ENCODE assay signal across 9 cellular contexts in genomic region chr10:86100581-86101061, GRCh38.
DNase-seq lines count a peak whose midpoint lies in the region; ATAC-seq, FAIRE-seq and TF ChIP-seq lines count a peak whose summit lies in the region.
"Had no signal": no experiment of that assay in that cellular context is flagged by ENCODE, and none has a peak within 500 bp of the region (broad histone marks: within the 10 kb centered on the region; RNA-seq: fewer than 3 reads in every experiment).

No MANE protein-coding gene starts in this region.

- WGBS in H1 (ENCODE audit: extremely low coverage in 1 of 2, insufficient coverage in 1 of 2, insufficient read length in 1 of 2, insufficient replicate concordance in 2 of 2, low coverage in 1 of 2, low lambda C conversion rate in 2 of 2, missing lambda C conversion rate in 1 of 2), 2 experiments, result 66% methylated on average over 5 of the region's 5 CpGs; no CpG with 5 or more reads in 1 of the 2 experiments

- TF ChIP-seq POLR2A in H1 (IDR thresholded peaks at IDR 0.05; ENCODE audit: control extremely low read depth in 1 of 2, low read depth in 2 of 2, low read length in 2 of 2), result no peak

- H3K27ac ChIP-seq in H1 (ENCODE audit: low read depth, low read length), result no peak overlapping the region

- H2BK5ac ChIP-seq in H1 (ENCODE audit: low read depth, low read length), result no peak overlapping the region

- H3K4ac ChIP-seq in H1 (replicated peaks; ENCODE audit: insufficient read length, low read depth, low read length), result no peak overlapping the region

- TF ChIP-seq CTCF in AG04449 (IDR thresholded peaks at IDR 0.05; ENCODE audit: insufficient read depth, low read length, missing control alignments) (peak; percentile 32), GM10248 (IDR thresholded peaks at IDR 0.05; ENCODE audit: control extremely low read depth, extremely low read depth, low read depth, missing control alignments) (peak; percentile 47), H1 (IDR thresholded peaks at IDR 0.05; ENCODE audit: control extremely low read depth in 1 of 3, insufficient read depth in 1 of 3, low read depth in 1 of 3, low read length in 3 of 3) (peak; percentile 17 to 83 (median 69)), progenitor cell of endocrine pancreas (IDR thresholded peaks at IDR 0.05; ENCODE audit: unreplicated experiment) (peak; percentile 55)

- H3K18ac ChIP-seq in H1 (ENCODE audit: extremely low read depth, low read length), result no peak overlapping the region

- H2AK5ac ChIP-seq in H1 (ENCODE audit: low read depth, low read length), result no peak overlapping the region

- H2BK120ac ChIP-seq in H1 (replicated peaks; ENCODE audit: low read depth, low read length), result no peak overlapping the region

- H3K4me1 ChIP-seq in H1 (replicated peaks in 1 of 4; ENCODE audit: control insufficient read depth in 3 of 4, insufficient read depth in 4 of 4, low read length in 3 of 4), result no peaks in the 10 kb centered on the region

- no peak overlapping the region for H4K91ac ChIP-seq in H1 (replicated peaks; ENCODE audit: insufficient read length, low read length)

- H3K27me3 ChIP-seq in H1 (replicated peaks in 1 of 4; ENCODE audit: control insufficient read depth in 3 of 4, extremely low read depth in 1 of 4, insufficient read depth in 3 of 4, low read length in 3 of 4), result no peaks in the 10 kb centered on the region

- H3K36me3 ChIP-seq in H1 (ENCODE audit: control insufficient read depth in 2 of 4, insufficient read depth in 4 of 4, low read length in 3 of 4), result no peaks in the 10 kb centered on the region

- no peak overlapping the region for H3K4me2 ChIP-seq in H1 (ENCODE audit: insufficient read depth in 1 of 2, low read depth in 2 of 2, low read length in 2 of 2)

- no peak overlapping the region for H3K27ac Mint-ChIP-seq in progenitor cell of endocrine pancreas
- no peak overlapping the region for H3K27ac Mint-ChIP-seq in activated naive CD4-positive, alpha-beta T cell treated with anti-CD3 and anti-CD28 coated beads, Interleukin-2, amount 10 ng/mL, durations not matched to agents 7 days and 5 days

- TF ChIP-seq EP300 in H1 (IDR thresholded peaks at IDR 0.05; ENCODE audit: borderline replicate concordance in 1 of 2, low read depth in 2 of 2, low read length in 2 of 2), result no peak

- no peaks in the 10 kb centered on the region for H3K9me3 ChIP-seq in H1 (ENCODE audit: insufficient read depth in 2 of 2, low read depth in 1 of 2, low read length in 1 of 2)

- no peak overlapping the region for H3K4me3 Mint-ChIP-seq in progenitor cell of endocrine pancreas (ENCODE audit: low read depth)
- H3K4me3 Mint-ChIP-seq in activated naive CD4-positive, alpha-beta T cell treated with anti-CD3 and anti-CD28 coated beads, Interleukin-2, amount 10 ng/mL, durations not matched to agents 7 days and 5 days, result no peak overlapping the region

- no peaks in the 10 kb centered on the region for H4K20me1 ChIP-seq in H1 (replicated peaks in 1 of 2; ENCODE audit: control insufficient read depth in 1 of 2, insufficient read depth in 2 of 2, low read length in 2 of 2)

- peak; percentile 86 for FAIRE-seq in H1 (lab: Jason Lieb, UNC)
- FAIRE-seq: colon had no signal

- H4K5ac ChIP-seq in H1 (ENCODE audit: insufficient read length, low read depth, low read length), result no peak overlapping the region

- H2BK20ac ChIP-seq in H1 (ENCODE audit: low read length), result no peak overlapping the region

- H3K36me3 Mint-ChIP-seq in progenitor cell of endocrine pancreas (ENCODE audit: insufficient read depth), result no peaks in the 10 kb centered on the region
- H3K36me3 Mint-ChIP-seq in activated naive CD4-positive, alpha-beta T cell treated with anti-CD3 and anti-CD28 coated beads, Interleukin-2, amount 10 ng/mL, durations not matched to agents 7 days and 5 days, result no peaks in the 10 kb centered on the region

- peak; percentile 63 for ATAC-seq in HG02610 (IDR thresholded peaks at IDR 0.05; ENCODE audit: unreplicated experiment)
- no peak for ATAC-seq in GM19035 (IDR thresholded peaks at IDR 0.05; ENCODE audit: unreplicated experiment)

- H3K79me2 ChIP-seq in H1 (ENCODE audit: control insufficient read depth in 1 of 2, insufficient read depth in 2 of 2, low read length in 2 of 2), result no peaks in the 10 kb centered on the region

- peaks cover 1% of the 10 kb centered on the region for H3K4me1 Mint-ChIP-seq in progenitor cell of endocrine pancreas (ENCODE audit: low read depth)
- H3K4me1 Mint-ChIP-seq in activated naive CD4-positive, alpha-beta T cell treated with anti-CD3 and anti-CD28 coated beads, Interleukin-2, amount 10 ng/mL, durations not matched to agents 7 days and 5 days, result no peaks in the 10 kb centered on the region

- H3K9ac ChIP-seq in H1 (replicated peaks in 1 of 4; ENCODE audit: extremely low read depth in 1 of 4, low read depth in 3 of 4, low read length in 3 of 4), result no peak overlapping the region

- DNase-seq in AG04449 (ENCODE audit: low read depth, low spot score) (no peak), GM10248 (ENCODE audit: extremely low spot score) (peak; percentile 45), NCI-H1694 (lab: John Stamatoyannopoulos, UW) (peak; percentile 42), H1 (ENCODE audit: low read depth in 1 of 2, low spot score in 2 of 2) (no peak), progenitor cell of endocrine pancreas (ENCODE audit: low spot score, unreplicated experiment) (no peak)
- DNase-seq in activated naive CD4-positive, alpha-beta T cell treated with anti-CD3 and anti-CD28 coated beads, Interleukin-2, amount 10 ng/mL, durations not matched to agents 7 days and 5 days, result no peak

- H2BK12ac ChIP-seq in H1 (ENCODE audit: low read depth, low read length), result no peak overlapping the region

- no peak overlapping the region for H2BK15ac ChIP-seq in H1 (ENCODE audit: low read length)

- H3K23ac ChIP-seq in H1 (ENCODE audit: insufficient read length), result no peak overlapping the region

- H3K9me3 Mint-ChIP-seq in progenitor cell of endocrine pancreas (ENCODE audit: low read depth), result no peaks in the 10 kb centered on the region
- H3K9me3 Mint-ChIP-seq in activated naive CD4-positive, alpha-beta T cell treated with anti-CD3 and anti-CD28 coated beads, Interleukin-2, amount 10 ng/mL, durations not matched to agents 7 days and 5 days, result no peaks in the 10 kb centered on the region

- H3K27me3 Mint-ChIP-seq in progenitor cell of endocrine pancreas, result peaks cover 2% of the 10 kb centered on the region
- peaks cover 4% of the 10 kb centered on the region for H3K27me3 Mint-ChIP-seq in activated naive CD4-positive, alpha-beta T cell treated with anti-CD3 and anti-CD28 coated beads, Interleukin-2, amount 10 ng/mL, durations not matched to agents 7 days and 5 days

- H3K4me3 ChIP-seq in AG04449 (ENCODE audit: low read depth, low read length) (no peak overlapping the region), H1 (ENCODE audit: extremely low read depth in 1 of 4, insufficient read depth in 2 of 4, low read depth in 3 of 4, low read length in 4 of 4) (no peak overlapping the region)

- H3K14ac ChIP-seq in H1 (ENCODE audit: insufficient read length), result no peak overlapping the region

- CTCF ChIA-PET in AG04449 (lab: Yijun Ruan, JAX) (interaction anchor here (0.6 kb wide), 1 partner anchor 309 kb away, joined by 3 read pairs; no protein-coding TSS in a partner anchor), GM10248 (lab: Yijun Ruan, JAX) (interaction anchor here (0.9 to 2.0 kb wide), 3 partner anchors 8 to 153 kb away, joined by 3 to 6 read pairs (median 3); no protein-coding TSS in a partner anchor), H1 (lab: Charles Lee; ENCODE audit: partially characterized antibody) (interaction anchor here (0.6 to 3.3 kb wide), 26 partner anchors 10 to 1447 kb away, joined by 3 to 18 read pairs (median 3); no protein-coding TSS in a partner anchor)
- CTCF ChIA-PET in activated naive CD4-positive, alpha-beta T cell treated with anti-CD3 and anti-CD28 coated beads, Interleukin-2, amount 10 ng/mL, durations not matched to agents 7 days and 5 days (lab: Charles Lee), result interaction anchor here (0.6 to 1.0 kb wide), 2 partner anchors 13 to 194 kb away, joined by 3 to 4 read pairs; no protein-coding TSS in a partner anchor

- POLR2A ChIA-PET in AG04449 (lab: Yijun Ruan, JAX), result no interaction called here
- POLR2A ChIA-PET in GM10248 (lab: Yijun Ruan, JAX), result no interaction called here
- POLR2A ChIA-PET in H1 (lab: Charles Lee; ENCODE audit: partially characterized antibody), result no interaction called here

- no peak overlapping the region for H3K56ac ChIP-seq in H1 (replicated peaks; ENCODE audit: insufficient read length, low read depth, low read length)

- H2AFZ ChIP-seq in H1 (ENCODE audit: low read length), result peak overlapping the region; percentile 80; the same call in 1 of the 2 replicates

- H3K23me2 ChIP-seq in H1 (ENCODE audit: low read depth, low read length), result no peaks in the 10 kb centered on the region

- H3K79me1 ChIP-seq in H1 (ENCODE audit: low read depth, low read length), result no peaks in the 10 kb centered on the region

- H4K8ac ChIP-seq in H1 (ENCODE audit: extremely low read depth, insufficient read depth, low read length), result no peak overlapping the region

- peak; percentile 51 to 69 for TF ChIP-seq RAD21 in H1 (IDR thresholded peaks at IDR 0.05 in 1 of 2, conservative IDR thresholded peaks at IDR 0.05 in 1 of 2; ENCODE audit: low read depth in 2 of 2, low read length in 2 of 2)

TF ChIP-seq in H1, 55 proteins besides CTCF, POLR2A, EP300 and RAD21:
- TF ChIP-seq KDM1A (IDR thresholded peaks at IDR 0.05; ENCODE audit: borderline replicate concordance, low read length), result 0 out of 2 replicates have a peak, but pooled peaks have one; percentile 9
- no peak for TF ChIP-seq CBX5 (IDR thresholded peaks at IDR 0.05; ENCODE audit: low read depth, low read length)
- TF ChIP-seq, protein P1, sequence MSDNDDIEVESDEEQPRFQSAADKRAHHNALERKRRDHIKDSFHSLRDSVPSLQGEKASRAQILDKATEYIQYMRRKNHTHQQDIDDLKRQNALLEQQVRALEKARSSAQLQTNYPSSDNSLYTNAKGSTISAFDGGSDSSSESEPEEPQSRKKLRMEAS (IDR thresholded peaks at IDR 0.05), result 0 out of 2 replicates have a peak, but pooled peaks have one; percentile 16

Comparison
In these comparisons a context has a peak if more than half of its experiments do, and no peak if none do; other contexts are left out.
1. DNase-seq: peak in GM10248 (single experiment) and NCI-H1694 (single experiment); none in AG04449 (single experiment), H1 (0 of 2), progenitor cell of endocrine pancreas (single experiment) and activated naive CD4-positive, alpha-beta T cell treated with anti-CD3 and anti-CD28 coated beads, Interleukin-2, amount 10 ng/mL, durations not matched to agents 7 days and 5 days (single experiment).
2. Peak in every context shown above with its lines, with median percentiles within 50 percentile points of each other: CTCF ChIP-seq.